Comparison of ENCODE assay signal across 14 cellular contexts in genomic region chr9:112049834-112050516, GRCh38.
DNase-seq lines count a peak whose midpoint lies in the region; ATAC-seq, FAIRE-seq and TF ChIP-seq lines count a peak whose summit lies in the region.
"Had no signal": no experiment of that assay in that cellular context is flagged by ENCODE, and none has a peak within 500 bp of the region (broad histone marks: within the 10 kb centered on the region; RNA-seq: fewer than 3 reads in every experiment).

No MANE protein-coding gene starts in this region.

- DNase-seq in BJ (ENCODE audit: low read depth) (peak; percentile 35), SJCRH30 (no peak), foreskin fibroblast (peak; percentile 27 to 63), psoas muscle (no peak), NCI-H510A (lab: John Stamatoyannopoulos, UW) (no peak), urothelium cell line (ENCODE audit: low spot score) (no peak), SKM-1 (lab: John Stamatoyannopoulos, UW; ENCODE audit: unreplicated experiment) (no peak), putamen (ENCODE audit: low spot score) (no peak)
- DNase-seq: activated T-cell treated with anti-CD3 and anti-CD28 coated beads for 4 hours, NCI-H2171 had no signal

- intact Hi-C loops in psoas muscle (cut with DNase I), result no loop called here

- H3K4me3 ChIP-seq in BJ (ENCODE audit: low read depth, low read length) (no peak overlapping the region), SJCRH30 (no peak overlapping the region), foreskin fibroblast (ENCODE audit: low read depth in 1 of 2, low read length in 2 of 2) (no peak overlapping the region), psoas muscle (no peak overlapping the region)
- H3K4me3 ChIP-seq: BLaER1 treated with 17β-estradiol and CSF1 and Interleukin-3, amounts not matched to agents 10 nM and 100 nM; GM23338; thoracic aorta had no signal

- H3K9me3 ChIP-seq in SJCRH30 (replicated peaks), result peaks cover 8% of the 10 kb centered on the region
- no peaks in the 10 kb centered on the region for H3K9me3 ChIP-seq in psoas muscle
- H3K9me3 ChIP-seq: neutrophil, thoracic aorta had no signal

- peaks cover 22% of the 10 kb centered on the region for H3K4me1 ChIP-seq in SJCRH30
- peaks cover 19% of the 10 kb centered on the region for H3K4me1 ChIP-seq in psoas muscle

- TF ChIP-seq CTCF in BJ (IDR thresholded peaks at IDR 0.05; ENCODE audit: insufficient read depth, low read depth, low read length) (no peak), foreskin fibroblast (IDR thresholded peaks at IDR 0.05; ENCODE audit: low read depth, low read length) (no peak), psoas muscle (IDR thresholded peaks at IDR 0.05) (no peak)

- FAIRE-seq in urothelium cell line (lab: Jason Lieb, UNC), result no peak

- WGBS in psoas muscle, 3 donors, result 33 to 37% (median 34%) methylated on average over 4 of the region's 4 CpGs

- POLR2A ChIA-PET in BJ (lab: Charles Lee), result interaction anchor here (1.7 kb wide), 1 partner anchor 25 kb away, joined by 35 read pairs; no protein-coding TSS in a partner anchor

- H3K27ac ChIP-seq in SJCRH30 (peak overlapping the region; percentile 51), psoas muscle (peak overlapping the region; percentile 32)
- H3K27ac ChIP-seq: BLaER1 treated with 17β-estradiol and CSF1 and Interleukin-3, amounts not matched to agents 10 nM and 100 nM; neutrophil; thoracic aorta had no signal

- H3K36me3 ChIP-seq in BJ (ENCODE audit: control insufficient read depth, insufficient read depth, low read length) (no peaks in the 10 kb centered on the region), SJCRH30 (no peaks in the 10 kb centered on the region), psoas muscle (ENCODE audit: insufficient read depth in 1 of 2, low read depth in 1 of 2) (no peaks in the 10 kb centered on the region)
- H3K36me3 ChIP-seq: thoracic aorta had no signal

- CTCF ChIA-PET in BJ (lab: Yijun Ruan, JAX), result interaction anchor here (1.2 to 2.6 kb wide), 3 partner anchors 11 to 290 kb away, joined by 3 to 8 read pairs (median 4); no protein-coding TSS in a partner anchor

- H3K27me3 ChIP-seq in BJ (ENCODE audit: control insufficient read depth, insufficient read depth, low read length) (no peaks in the 10 kb centered on the region), SJCRH30 (no peaks in the 10 kb centered on the region), psoas muscle (ENCODE audit: insufficient read depth in 3 of 3, low read length in 2 of 3) (no peaks in the 10 kb centered on the region)
- H3K27me3 ChIP-seq: BLaER1 treated with 17β-estradiol and CSF1 and Interleukin-3, amounts not matched to agents 10 nM and 100 nM; neutrophil had no signal

- no peak for ATAC-seq in psoas muscle
- ATAC-seq: GM23338 had no signal

Comparison
In these comparisons a context has a peak if more than half of its experiments do, and no peak if none do; other contexts are left out.
1. DNase-seq: peak in BJ (single experiment) and foreskin fibroblast (2 of 2); none in SJCRH30 (0 of 2), psoas muscle (0 of 2), NCI-H510A (single experiment), urothelium cell line (single experiment), SKM-1 (single experiment) and putamen (single experiment).